8 cellular contexts compared by ENCODE assay signal in the genomic region with DNA sequence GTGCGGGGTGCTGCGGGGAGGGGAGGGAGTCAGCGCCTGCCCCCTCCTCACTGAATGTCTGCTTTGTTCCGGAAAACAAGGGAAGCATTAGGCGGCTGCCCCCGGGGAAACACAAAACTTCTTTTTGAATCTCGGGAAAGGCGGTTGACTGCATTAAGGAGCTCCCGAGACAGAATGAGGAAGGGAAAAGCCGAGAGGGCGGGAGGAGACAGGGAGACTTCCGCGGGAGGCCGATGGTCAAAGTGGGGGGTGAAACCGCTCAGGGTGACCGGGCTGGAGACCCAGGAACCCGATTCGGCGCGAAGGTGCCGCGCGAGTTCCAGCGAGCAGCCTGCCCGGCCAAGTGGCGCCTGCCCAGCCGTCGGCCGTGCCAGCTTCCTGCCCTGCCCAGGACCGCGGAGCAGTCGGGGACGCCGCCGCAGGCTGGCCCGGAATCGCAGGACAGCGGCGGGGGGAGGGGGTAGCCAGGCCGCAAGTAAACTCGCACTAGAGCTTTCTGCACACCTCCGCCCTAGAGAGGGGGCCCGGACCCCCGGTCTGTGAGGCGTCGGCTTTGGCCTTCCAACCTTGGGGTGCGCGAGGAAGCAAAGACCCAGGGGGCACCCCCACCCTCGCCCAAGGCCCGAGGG. TPM values are rescaled to one million over a fixed set of nuclear protein-coding genes. Genes with fewer than 3 reads are reported as not detected.
DNase-seq lines count a peak whose midpoint lies in the region; ATAC-seq, FAIRE-seq and TF ChIP-seq lines count a peak whose summit lies in the region.

No MANE protein-coding gene starts in this region.

- H3K27ac ChIP-seq in astrocyte (ENCODE audit: low read depth, low read length) = no peak overlapping the region

- H3K4me1 Mint-ChIP-seq in IgD-negative memory B cell (peaks cover 9 to 27% (median 14%) of the 10 kb centered on the region in 3 donors), astrocyte (ENCODE audit: low read depth, unreplicated experiment) (peaks cover 2% of the 10 kb centered on the region)

- peak; percentile 64 for DNase-seq in ELF-1 (ENCODE audit: low read depth, low spot score)
- DNase-seq in astrocyte (ENCODE audit: low read depth) = no peak
- no peak for DNase-seq in skeletal muscle cell (ENCODE audit: low read depth)
- no peak for DNase-seq in SW 1271 (lab: John Stamatoyannopoulos, UW)

- ATAC-seq in HG02763 (IDR thresholded peaks at IDR 0.05; ENCODE audit: unreplicated experiment) (no peak), GM18873 (IDR thresholded peaks at IDR 0.05; ENCODE audit: low FRiP score, unreplicated experiment) (no peak)

- H3K27me3 Mint-ChIP-seq in IgD-negative memory B cell (peaks cover 24% of the 10 kb centered on the region), astrocyte (ENCODE audit: low read depth, unreplicated experiment) (peaks cover 8% of the 10 kb centered on the region)

- H2AFZ ChIP-seq in astrocyte (ENCODE audit: low read depth, low read length) = peak overlapping the region; percentile 66

- H3K36me3 ChIP-seq in astrocyte (ENCODE audit: insufficient read depth, low read length) (no peaks in the 10 kb centered on the region), iPS-15b (ENCODE audit: control insufficient read depth, insufficient read depth, low read length) (no peaks in the 10 kb centered on the region)

- no peak for FAIRE-seq in astrocyte (lab: Jason Lieb, UNC)

- no peaks in the 10 kb centered on the region for H3K9me3 ChIP-seq in astrocyte (ENCODE audit: insufficient read depth, low read depth, low read length)
- no peaks in the 10 kb centered on the region for H3K9me3 ChIP-seq in iPS-15b (ENCODE audit: control insufficient read depth, insufficient read depth, low read length)

- H3K27ac Mint-ChIP-seq in IgD-negative memory B cell (peak overlapping the region in 1 of 3 donors; percentile 73), astrocyte (ENCODE audit: unreplicated experiment) (no peak overlapping the region)

- H3K4me1 ChIP-seq in astrocyte (ENCODE audit: insufficient read depth, low read length) = peaks cover 7% of the 10 kb centered on the region
- peaks cover 38% of the 10 kb centered on the region for H3K4me1 ChIP-seq in iPS-15b (ENCODE audit: control insufficient read depth, insufficient read depth, low read length)

- H4K20me1 ChIP-seq in astrocyte (ENCODE audit: insufficient read depth, low read length) = no peaks in the 10 kb centered on the region

- H3K36me3 Mint-ChIP-seq in IgD-negative memory B cell = no peaks in the 10 kb centered on the region
- no peaks in the 10 kb centered on the region for H3K36me3 Mint-ChIP-seq in astrocyte (ENCODE audit: low read depth, unreplicated experiment)

- H3K4me2 ChIP-seq in astrocyte (ENCODE audit: low read length) = peak overlapping the region; percentile 84

- H3K27me3 ChIP-seq in astrocyte (ENCODE audit: insufficient read depth, low read length) (no peaks in the 10 kb centered on the region), iPS-15b (ENCODE audit: control insufficient read depth, insufficient read depth, low read length) (peaks cover 41% of the 10 kb centered on the region)

- no peak for TF ChIP-seq CTCF in astrocyte (IDR thresholded peaks at IDR 0.05; ENCODE audit: insufficient read depth, low read depth, low read length)

- H3K79me2 ChIP-seq in astrocyte (ENCODE audit: insufficient read depth, low read length) = no peaks in the 10 kb centered on the region

- H3K4me3 ChIP-seq in astrocyte (ENCODE audit: insufficient read depth, low read depth, low read length) = peak overlapping the region; percentile 37
- H3K4me3 ChIP-seq in iPS-15b (ENCODE audit: low read depth, low read length) = peak overlapping the region; percentile 54
- H3K4me3 ChIP-seq in skeletal muscle cell (ENCODE audit: low read depth, low read length) = peak overlapping the region; percentile 38

- H3K9ac ChIP-seq in astrocyte (ENCODE audit: low read length) (peak overlapping the region; percentile 60), iPS-15b (ENCODE audit: low read depth, low read length) (peak overlapping the region; percentile 5)

- H3K9me3 Mint-ChIP-seq in IgD-negative memory B cell (peaks cover 0 to 3% (median 0%) of the 10 kb centered on the region in 3 donors), astrocyte (ENCODE audit: unreplicated experiment) (peaks cover 4% of the 10 kb centered on the region)

- peak overlapping the region; percentile 79 to 96 (median 90) for H3K4me3 Mint-ChIP-seq in IgD-negative memory B cell
- no peak overlapping the region for H3K4me3 Mint-ChIP-seq in astrocyte (ENCODE audit: unreplicated experiment)

RNA-seq across cellular contexts. Expression of gene BCOR, which starts 55.1 kb away (rescaled TPM):
- polyA plus RNA-seq in IgD-negative memory B cell = 10.2 TPM
- total RNA-seq in astrocyte = 9.0 TPM in 2 replicates
